30 cellular contexts compared by ENCODE assay signal in the genomic region with DNA sequence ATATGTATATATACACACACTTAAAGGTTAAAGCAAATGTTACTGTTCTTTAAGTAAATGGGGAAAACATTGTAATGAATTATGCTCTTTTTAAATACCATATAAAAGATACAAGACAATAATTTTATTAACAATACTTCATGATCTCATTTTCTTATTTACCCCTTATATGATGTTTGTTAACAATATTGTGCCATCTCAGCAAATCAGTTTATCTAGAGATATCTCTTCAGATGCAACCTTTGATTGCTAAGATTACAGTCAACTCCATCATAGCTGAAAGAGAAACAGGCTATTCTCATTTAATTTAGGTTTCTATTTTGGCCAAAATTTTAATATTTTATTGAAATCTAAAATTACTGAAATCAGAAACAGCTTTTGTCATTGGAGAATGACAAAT.
"Had no signal": no experiment of that assay in that cellular context is flagged by ENCODE, and none has a peak within 500 bp of the region (broad histone marks: within the 10 kb centered on the region; RNA-seq: fewer than 3 reads in every experiment).

No MANE protein-coding gene starts in this region.

- H3K4me1 ChIP-seq: esophagus muscularis mucosa, gastroesophageal sphincter, heart right ventricle had no signal

- H3K9me3 ChIP-seq: esophagus muscularis mucosa, gastroesophageal sphincter had no signal

- H3K27me3 ChIP-seq: brain microvascular endothelial cell, esophagus muscularis mucosa, gastroesophageal sphincter, heart right ventricle, hepatocyte had no signal

- DNase-seq: activated B cell treated with CpG ODN at 0.5 μM for 24 hours; activated CD4-positive, alpha-beta memory T cell treated with anti-CD3 and anti-CD28 coated beads for 36 hours; activated CD4-positive, alpha-beta T cell treated with anti-CD3 and anti-CD28 coated beads for 36 hours; activated CD4-positive, alpha-beta T cell treated with anti-CD3 and anti-CD28 coated beads, Interleukin-2, amount 10 ng/mL, durations not matched to agents 24 days and 14 days; activated CD4-positive, CD25-positive, alpha-beta regulatory T cell treated with anti-CD3 and anti-CD28 coated beads, Interleukin-2, amount 50 U/mL, for 72 hours; activated CD8-positive, alpha-beta memory T cell treated with anti-CD3 and anti-CD28 coated beads, Interleukin-2, amount 10 ng/mL, durations not matched to agents 7 days and 5 days; activated CD8-positive, alpha-beta memory T cell treated with anti-CD3 and anti-CD28 coated beads, Interleukin-2, amount 50 U/mL, for 4 hours; activated CD8-positive, alpha-beta T cell treated with anti-CD3 and anti-CD28 coated beads, Interleukin-2, amount 10 ng/mL, durations not matched to agents 7 days and 5 days; activated gamma-delta T cell treated with Interleukin-2 at 50 U/mL for 16 hours; activated naive CD4-positive, alpha-beta T cell treated with anti-CD3 and anti-CD28 coated beads, Interleukin-2, amount 50 U/mL, for 16 hours; activated naive CD4-positive, alpha-beta T cell treated with Interleukin-2 at 50 U/mL for 16 hours; activated T-cell treated with anti-CD3 and anti-CD28 coated beads, Interleukin-2, amount 50 U/mL, for 1 hour; activated T-cell treated with anti-CD3 and anti-CD28 coated beads, Interleukin-2, amount 50 U/mL, for 48 hours; amniotic stem cell; anterior cingulate cortex; brain microvascular endothelial cell; cortex of kidney; dermis blood vessel endothelial cell; effector CD4-positive, alpha-beta T cell; effector memory CD8-positive, alpha-beta T cell; erythroblast; foreskin melanocyte; heart right ventricle; T-helper 2 cell; WERI-Rb-1 had no signal

- FAIRE-seq: astrocyte, bronchial epithelial cell had no signal

- H3K27ac ChIP-seq: brain microvascular endothelial cell, esophagus muscularis mucosa, gastroesophageal sphincter, heart right ventricle, hepatocyte, WERI-Rb-1 had no signal

- H3K4me3 ChIP-seq: esophagus muscularis mucosa, gastroesophageal sphincter, heart right ventricle, hepatocyte had no signal

- H3K4me2 ChIP-seq: hepatocyte had no signal

- ATAC-seq: activated CD4-positive, alpha-beta T cell treated with anti-CD3 and anti-CD28 coated beads for 36 hours; activated CD8-positive, alpha-beta memory T cell treated with anti-CD3 and anti-CD28 coated beads, Interleukin-2, amount 10 ng/mL, durations not matched to agents 7 days and 5 days; activated CD8-positive, alpha-beta T cell treated with anti-CD3 and anti-CD28 coated beads, Interleukin-2, amount 10 ng/mL, durations not matched to agents 7 days and 5 days; effector memory CD8-positive, alpha-beta T cell; gastroesophageal sphincter; heart right ventricle had no signal

- H3K36me3 ChIP-seq: brain microvascular endothelial cell, esophagus muscularis mucosa, gastroesophageal sphincter, heart right ventricle, WERI-Rb-1 had no signal

- H2AFZ ChIP-seq: hepatocyte had no signal

- H3K79me2 ChIP-seq: hepatocyte had no signal
